Comparison of ENCODE assay signal across 1 cellular context in the genomic region with DNA sequence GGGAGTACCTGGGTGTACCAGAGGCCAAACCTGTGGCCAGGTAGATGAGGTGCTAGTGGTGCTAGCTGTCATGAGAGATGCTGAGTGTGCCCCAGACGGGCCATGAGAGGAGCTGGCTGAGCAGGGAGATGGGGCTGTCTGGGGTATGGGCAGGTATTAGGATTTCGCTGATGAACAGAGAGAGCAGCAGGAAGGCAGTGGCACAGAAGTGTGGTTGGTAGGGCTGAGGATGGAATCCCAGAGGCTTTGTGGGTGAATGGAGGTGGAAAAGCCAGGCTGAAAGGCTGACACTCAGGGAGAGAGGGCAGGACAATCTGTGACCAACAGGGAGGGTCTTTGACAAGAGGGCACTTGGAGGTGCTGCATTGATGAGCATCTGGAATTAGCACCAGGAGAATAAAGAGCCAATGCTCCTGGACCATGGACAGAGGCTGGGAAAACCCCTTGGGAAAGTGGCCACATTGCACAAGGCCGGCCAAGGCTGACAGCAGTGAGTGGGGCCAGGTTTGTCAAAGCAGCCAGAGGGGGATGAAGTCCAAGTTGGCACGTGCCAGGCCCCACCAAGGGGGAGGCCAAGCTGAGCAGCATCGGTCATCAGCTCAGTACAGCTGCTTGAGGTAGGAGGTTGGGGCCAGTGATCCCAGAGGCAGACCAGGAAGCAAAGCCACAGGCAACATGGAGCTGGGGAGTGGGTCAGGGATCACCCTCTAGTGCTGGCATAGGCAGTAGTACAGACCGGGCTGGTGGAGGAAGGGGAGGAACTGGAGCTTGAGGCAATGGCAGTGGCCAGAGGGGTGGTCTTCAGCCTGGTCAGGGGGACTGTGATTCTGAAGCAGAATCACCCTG.
TF ChIP-seq lines count a peak whose summit lies in the region.

No MANE protein-coding gene starts in this region.

TF ChIP-seq in HepG2, 621 proteins besides CTCF, POLR2A, EP300 and RAD21 (continued from another document):
- TF ChIP-seq ZNF674 (CRISPR knock-in tag; IDR thresholded peaks at IDR 0.05; ENCODE audit: low read depth) (no peak), KDM2A (CRISPR knock-in tag; IDR thresholded peaks at IDR 0.05; ENCODE audit: borderline replicate concordance, low read depth) (0 out of 2 replicates have a peak, but pooled peaks have one; percentile 29), NCOR1 (IDR thresholded peaks at IDR 0.05; ENCODE audit: borderline replicate concordance, low read length) (no peak), ZNF839 (CRISPR knock-in tag; IDR thresholded peaks at IDR 0.05; ENCODE audit: borderline replicate concordance) (0 out of 2 replicates have a peak, but pooled peaks have one; percentile 22), ZMYM3 (CRISPR knock-in tag; IDR thresholded peaks at IDR 0.05) (peak; percentile 58; the same call in 1 of the 2 replicates), ZFYVE20 (CRISPR knock-in tag; IDR thresholded peaks at IDR 0.05; ENCODE audit: borderline replicate concordance, low read depth) (0 out of 2 replicates have a peak, but pooled peaks have one; percentile 71), SMARCE1 (IDR thresholded peaks at IDR 0.05; ENCODE audit: borderline replicate concordance) (no peak), SPEN (CRISPR knock-in tag; IDR thresholded peaks at IDR 0.05; ENCODE audit: low read depth) (no peak), FOXA1 (IDR thresholded peaks at IDR 0.05) (no peak), FOXA1 (CRISPR knock-in tag; IDR thresholded peaks at IDR 0.05) (no peak), STAG1 (CRISPR knock-in tag; IDR thresholded peaks at IDR 0.05) (peak; percentile 18; the same call in 1 of the 2 replicates), ELF1 (CRISPR knock-in tag; IDR thresholded peaks at IDR 0.05) (0 out of 2 replicates have a peak, but pooled peaks have one; percentile 40), ZNF749 (CRISPR knock-in tag; IDR thresholded peaks at IDR 0.05; ENCODE audit: borderline replicate concordance) (no peak), ZNF879 (CRISPR knock-in tag; IDR thresholded peaks at IDR 0.05) (0 out of 2 replicates have a peak, but pooled peaks have one; percentile 30), HOXA3 (CRISPR knock-in tag; IDR thresholded peaks at IDR 0.05) (peak; percentile 49; the same call in 1 of the 2 replicates), ZNF451 (CRISPR knock-in tag; IDR thresholded peaks at IDR 0.05) (no peak; the same call in 1 of the 2 replicates), ZNF296 (CRISPR knock-in tag; conservative IDR thresholded peaks at IDR 0.05) (0 out of 2 replicates have a peak, but pooled peaks have one; percentile 82), ZNF10 (CRISPR knock-in tag; IDR thresholded peaks at IDR 0.05; ENCODE audit: borderline replicate concordance, low read depth) (no peak)
- TF ChIP-seq, protein P1, sequence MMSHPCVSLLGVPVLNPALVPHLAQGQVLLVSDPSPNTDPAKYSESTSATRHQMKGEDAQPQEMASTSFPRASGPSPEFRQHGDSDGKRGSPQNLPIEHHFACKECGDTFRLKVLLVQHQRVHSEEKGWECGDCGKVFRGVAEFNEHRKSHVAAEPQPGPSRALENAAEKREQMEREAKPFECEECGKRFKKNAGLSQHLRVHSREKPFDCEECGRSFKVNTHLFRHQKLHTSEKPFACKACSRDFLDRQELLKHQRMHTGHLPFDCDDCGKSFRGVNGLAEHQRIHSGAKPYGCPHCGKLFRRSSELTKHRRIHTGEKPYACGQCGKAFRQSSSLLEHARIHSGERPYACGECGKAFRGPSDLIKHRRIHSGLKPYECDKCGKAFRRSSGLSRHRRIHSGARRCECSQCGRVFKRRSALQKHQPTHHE (CRISPR knock-in tag; IDR thresholded peaks at IDR 0.05; ENCODE audit: borderline replicate concordance) = 0 out of 2 replicates have a peak, but pooled peaks have one; percentile 46
- TF ChIP-seq, protein P2, sequence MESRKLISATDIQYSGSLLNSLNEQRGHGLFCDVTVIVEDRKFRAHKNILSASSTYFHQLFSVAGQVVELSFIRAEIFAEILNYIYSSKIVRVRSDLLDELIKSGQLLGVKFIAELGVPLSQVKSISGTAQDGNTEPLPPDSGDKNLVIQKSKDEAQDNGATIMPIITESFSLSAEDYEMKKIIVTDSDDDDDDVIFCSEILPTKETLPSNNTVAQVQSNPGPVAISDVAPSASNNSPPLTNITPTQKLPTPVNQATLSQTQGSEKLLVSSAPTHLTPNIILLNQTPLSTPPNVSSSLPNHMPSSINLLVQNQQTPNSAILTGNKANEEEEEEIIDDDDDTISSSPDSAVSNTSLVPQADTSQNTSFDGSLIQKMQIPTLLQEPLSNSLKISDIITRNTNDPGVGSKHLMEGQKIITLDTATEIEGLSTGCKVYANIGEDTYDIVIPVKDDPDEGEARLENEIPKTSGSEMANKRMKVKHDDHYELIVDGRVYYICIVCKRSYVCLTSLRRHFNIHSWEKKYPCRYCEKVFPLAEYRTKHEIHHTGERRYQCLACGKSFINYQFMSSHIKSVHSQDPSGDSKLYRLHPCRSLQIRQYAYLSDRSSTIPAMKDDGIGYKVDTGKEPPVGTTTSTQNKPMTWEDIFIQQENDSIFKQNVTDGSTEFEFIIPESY (CRISPR knock-in tag; IDR thresholded peaks at IDR 0.05) = no peak
- TF ChIP-seq, protein P3, sequence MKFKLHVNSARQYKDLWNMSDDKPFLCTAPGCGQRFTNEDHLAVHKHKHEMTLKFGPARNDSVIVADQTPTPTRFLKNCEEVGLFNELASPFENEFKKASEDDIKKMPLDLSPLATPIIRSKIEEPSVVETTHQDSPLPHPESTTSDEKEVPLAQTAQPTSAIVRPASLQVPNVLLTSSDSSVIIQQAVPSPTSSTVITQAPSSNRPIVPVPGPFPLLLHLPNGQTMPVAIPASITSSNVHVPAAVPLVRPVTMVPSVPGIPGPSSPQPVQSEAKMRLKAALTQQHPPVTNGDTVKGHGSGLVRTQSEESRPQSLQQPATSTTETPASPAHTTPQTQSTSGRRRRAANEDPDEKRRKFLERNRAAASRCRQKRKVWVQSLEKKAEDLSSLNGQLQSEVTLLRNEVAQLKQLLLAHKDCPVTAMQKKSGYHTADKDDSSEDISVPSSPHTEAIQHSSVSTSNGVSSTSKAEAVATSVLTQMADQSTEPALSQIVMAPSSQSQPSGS (CRISPR knock-in tag; IDR thresholded peaks at IDR 0.05) = peak; percentile 37; the same call in 1 of the 2 replicates
- TF ChIP-seq, protein P4, sequence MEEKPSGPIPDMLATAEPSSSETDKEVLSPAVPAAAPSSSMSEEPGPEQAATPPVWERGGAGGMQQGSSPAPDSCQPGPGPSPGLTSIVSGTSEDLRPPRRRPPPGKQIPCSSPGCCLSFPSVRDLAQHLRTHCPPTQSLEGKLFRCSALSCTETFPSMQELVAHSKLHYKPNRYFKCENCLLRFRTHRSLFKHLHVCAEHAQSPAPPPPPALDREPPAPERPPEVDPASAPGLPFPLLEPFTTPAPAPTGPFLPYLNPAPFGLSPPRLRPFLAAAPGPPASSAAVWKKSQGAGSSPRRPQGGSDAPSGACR (CRISPR knock-in tag; IDR thresholded peaks at IDR 0.05) = peak; percentile 59; the same call in 1 of the 2 replicates
- TF ChIP-seq, protein P5, sequence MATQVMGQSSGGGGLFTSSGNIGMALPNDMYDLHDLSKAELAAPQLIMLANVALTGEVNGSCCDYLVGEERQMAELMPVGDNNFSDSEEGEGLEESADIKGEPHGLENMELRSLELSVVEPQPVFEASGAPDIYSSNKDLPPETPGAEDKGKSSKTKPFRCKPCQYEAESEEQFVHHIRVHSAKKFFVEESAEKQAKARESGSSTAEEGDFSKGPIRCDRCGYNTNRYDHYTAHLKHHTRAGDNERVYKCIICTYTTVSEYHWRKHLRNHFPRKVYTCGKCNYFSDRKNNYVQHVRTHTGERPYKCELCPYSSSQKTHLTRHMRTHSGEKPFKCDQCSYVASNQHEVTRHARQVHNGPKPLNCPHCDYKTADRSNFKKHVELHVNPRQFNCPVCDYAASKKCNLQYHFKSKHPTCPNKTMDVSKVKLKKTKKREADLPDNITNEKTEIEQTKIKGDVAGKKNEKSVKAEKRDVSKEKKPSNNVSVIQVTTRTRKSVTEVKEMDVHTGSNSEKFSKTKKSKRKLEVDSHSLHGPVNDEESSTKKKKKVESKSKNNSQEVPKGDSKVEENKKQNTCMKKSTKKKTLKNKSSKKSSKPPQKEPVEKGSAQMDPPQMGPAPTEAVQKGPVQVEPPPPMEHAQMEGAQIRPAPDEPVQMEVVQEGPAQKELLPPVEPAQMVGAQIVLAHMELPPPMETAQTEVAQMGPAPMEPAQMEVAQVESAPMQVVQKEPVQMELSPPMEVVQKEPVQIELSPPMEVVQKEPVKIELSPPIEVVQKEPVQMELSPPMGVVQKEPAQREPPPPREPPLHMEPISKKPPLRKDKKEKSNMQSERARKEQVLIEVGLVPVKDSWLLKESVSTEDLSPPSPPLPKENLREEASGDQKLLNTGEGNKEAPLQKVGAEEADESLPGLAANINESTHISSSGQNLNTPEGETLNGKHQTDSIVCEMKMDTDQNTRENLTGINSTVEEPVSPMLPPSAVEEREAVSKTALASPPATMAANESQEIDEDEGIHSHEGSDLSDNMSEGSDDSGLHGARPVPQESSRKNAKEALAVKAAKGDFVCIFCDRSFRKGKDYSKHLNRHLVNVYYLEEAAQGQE (IDR thresholded peaks at IDR 0.05; ENCODE audit: borderline replicate concordance in 1 of 2, low read depth in 1 of 2, low read length in 2 of 2) = peak; percentile 59 to 93
